22 cellular contexts compared by ENCODE assay signal in genomic region chr12:62898568-62898967, GRCh38. TPM values are rescaled to one million over a fixed set of nuclear protein-coding genes. Genes with fewer than 3 reads are reported as not detected.
DNase-seq lines count a peak whose midpoint lies in the region; ATAC-seq, FAIRE-seq and TF ChIP-seq lines count a peak whose summit lies in the region.
"Had no signal": no experiment of that assay in that cellular context is flagged by ENCODE, and none has a peak within 500 bp of the region (broad histone marks: within the 10 kb centered on the region; RNA-seq: fewer than 3 reads in every experiment).

No MANE protein-coding gene starts in this region.

- intact Hi-C loops in MCF 10A (cut with micrococcal nuclease): no loop called here
- intact Hi-C loops in breast epithelium (cut with DNase I; ENCODE audit: low total_unique reads): no loop called here
- intact Hi-C loops in PC-9 (cut with micrococcal nuclease; ENCODE audit: unreplicated experiment): no loop called here
- intact Hi-C loops in kidney (cut with DNase I): no loop called here

- H3K9ac ChIP-seq in kidney (ENCODE audit: low read length in 2 of 2): no peak overlapping the region
- H3K9ac ChIP-seq: parathyroid adenoma had no signal

- no peaks in the 10 kb centered on the region for H4K20me1 ChIP-seq in PC-9 (ENCODE audit: insufficient read depth)

- FAIRE-seq in kidney (lab: Jason Lieb, UNC): no peak
- FAIRE-seq: astrocyte had no signal

- TF ChIP-seq POLR2A in breast epithelium (IDR thresholded peaks at IDR 0.05): no peak

- POLR2A ChIA-PET in MCF 10A (lab: Yijun Ruan, JAX) (no interaction called here), PC-9 (lab: Charles Lee; ENCODE audit: unreplicated experiment) (no interaction called here)

- H3K9me3 Mint-ChIP-seq in MCF 10A (ENCODE audit: unreplicated experiment): no peaks in the 10 kb centered on the region
- peaks cover 3% of the 10 kb centered on the region for H3K9me3 Mint-ChIP-seq in activated T-cell treated with anti-CD3 and anti-CD28 coated beads, Interleukin-2, amount 50 U/mL, for 4 hours
- H3K9me3 Mint-ChIP-seq: CD8-positive, alpha-beta T cell; dendritic cell treated with granulocyte-macrophage colony-stimulating factor and Interleukin-4, amounts not matched to agents 40 ng/mL and 50 ng/mL, for 4 days; stimulated activated naive B cell treated with anti-CD40 and anti-IgM and Interleukin-4, amounts not matched to agents 10 μg/mL and 1 μg/mL and 100 μg/mL, for 72 hours had no signal

- no peak overlapping the region for H2AFZ ChIP-seq in PC-9
- H2AFZ ChIP-seq: parathyroid adenoma had no signal

- CTCF ChIA-PET in MCF 10A (lab: Yijun Ruan, JAX): no interaction called here
- CTCF ChIA-PET in PC-9 (lab: Charles Lee): interaction anchor here (0.7 kb wide), 1 partner anchor 1544 kb away, joined by 3 read pairs; no protein-coding TSS in a partner anchor

- H3K4me3 Mint-ChIP-seq in MCF 10A (ENCODE audit: unreplicated experiment): no peak overlapping the region
- no peak overlapping the region for H3K4me3 Mint-ChIP-seq in activated T-cell treated with anti-CD3 and anti-CD28 coated beads, Interleukin-2, amount 50 U/mL, for 4 hours
- H3K4me3 Mint-ChIP-seq: activated CD8-positive, alpha-beta memory T cell treated with anti-CD3 and anti-CD28 coated beads, Interleukin-2, amount 10 ng/mL, durations not matched to agents 7 days and 5 days; CD8-positive, alpha-beta T cell; dendritic cell treated with granulocyte-macrophage colony-stimulating factor and Interleukin-4, amounts not matched to agents 40 ng/mL and 50 ng/mL, for 4 days; stimulated activated naive B cell treated with anti-CD40 and anti-IgM and Interleukin-4, amounts not matched to agents 10 μg/mL and 1 μg/mL and 100 μg/mL, for 72 hours had no signal

- H3K36me3 ChIP-seq in breast epithelium (no peaks in the 10 kb centered on the region), PC-9 (ENCODE audit: low read depth) (no peaks in the 10 kb centered on the region), kidney (ENCODE audit: control insufficient read depth in 1 of 2, insufficient read depth in 2 of 2, low read length in 2 of 2) (no peaks in the 10 kb centered on the region)
- H3K36me3 ChIP-seq: heart right ventricle, upper lobe of left lung had no signal

- H3K9me2 ChIP-seq in PC-9 (ENCODE audit: insufficient read depth): no peaks in the 10 kb centered on the region

- H3F3A ChIP-seq in PC-9 (ENCODE audit: insufficient read depth, low read depth): peaks cover 7% of the 10 kb centered on the region; the same call in 1 of the 2 replicates

- H3K4me2 ChIP-seq in PC-9: peak overlapping the region; percentile 7; the same call in 1 of the 2 replicates

- no peaks in the 10 kb centered on the region for H3K27me3 Mint-ChIP-seq in MCF 10A (ENCODE audit: insufficient read depth, unreplicated experiment)
- peaks cover 2% of the 10 kb centered on the region for H3K27me3 Mint-ChIP-seq in activated T-cell treated with anti-CD3 and anti-CD28 coated beads, Interleukin-2, amount 50 U/mL, for 4 hours (ENCODE audit: low read depth)
- H3K27me3 Mint-ChIP-seq: dendritic cell treated with granulocyte-macrophage colony-stimulating factor and Interleukin-4, amounts not matched to agents 40 ng/mL and 50 ng/mL, for 4 days; stimulated activated naive B cell treated with anti-CD40 and anti-IgM and Interleukin-4, amounts not matched to agents 10 μg/mL and 1 μg/mL and 100 μg/mL, for 72 hours had no signal

- H3K9me3 ChIP-seq in breast epithelium (no peaks in the 10 kb centered on the region), PC-9 (ENCODE audit: insufficient read depth, low read depth) (no peaks in the 10 kb centered on the region), kidney (ENCODE audit: control insufficient read depth in 1 of 2, low read length in 2 of 2) (no peaks in the 10 kb centered on the region)
- H3K9me3 ChIP-seq: heart right ventricle, upper lobe of left lung had no signal

- H3K27ac Mint-ChIP-seq in MCF 10A (ENCODE audit: low read depth, unreplicated experiment): no peak overlapping the region
- H3K27ac Mint-ChIP-seq: activated CD8-positive, alpha-beta memory T cell treated with anti-CD3 and anti-CD28 coated beads, Interleukin-2, amount 10 ng/mL, durations not matched to agents 7 days and 5 days; CD8-positive, alpha-beta T cell; dendritic cell treated with granulocyte-macrophage colony-stimulating factor and Interleukin-4, amounts not matched to agents 40 ng/mL and 50 ng/mL, for 4 days; stimulated activated naive B cell treated with anti-CD40 and anti-IgM and Interleukin-4, amounts not matched to agents 10 μg/mL and 1 μg/mL and 100 μg/mL, for 72 hours had no signal

- peaks cover 30% of the 10 kb centered on the region for H3K79me2 ChIP-seq in PC-9 (ENCODE audit: low read depth)

- H3K4me1 Mint-ChIP-seq in MCF 10A (ENCODE audit: insufficient read depth, unreplicated experiment): peaks cover 6% of the 10 kb centered on the region
- no peaks in the 10 kb centered on the region for H3K4me1 Mint-ChIP-seq in activated T-cell treated with anti-CD3 and anti-CD28 coated beads, Interleukin-2, amount 50 U/mL, for 4 hours (ENCODE audit: low read depth)
- H3K4me1 Mint-ChIP-seq: activated CD8-positive, alpha-beta memory T cell treated with anti-CD3 and anti-CD28 coated beads, Interleukin-2, amount 10 ng/mL, durations not matched to agents 7 days and 5 days had no signal

- ATAC-seq in activated T-cell treated with anti-CD3 and anti-CD28 coated beads, Interleukin-2, amount 50 U/mL, for 4 hours: no peak
- no peak for ATAC-seq in GM18498 (IDR thresholded peaks at IDR 0.05; ENCODE audit: unreplicated experiment)
- ATAC-seq: activated CD8-positive, alpha-beta memory T cell treated with anti-CD3 and anti-CD28 coated beads, Interleukin-2, amount 10 ng/mL, durations not matched to agents 7 days and 5 days; CD8-positive, alpha-beta T cell; esophagus mucosa; heart right ventricle; Panc1; stimulated activated naive B cell treated with anti-CD40 and anti-IgM and Interleukin-4, amounts not matched to agents 10 μg/mL and 1 μg/mL and 100 μg/mL, for 72 hours had no signal

- H3K27me3 ChIP-seq in breast epithelium (no peaks in the 10 kb centered on the region), PC-9 (ENCODE audit: insufficient read depth, low read depth) (no peaks in the 10 kb centered on the region)
- H3K27me3 ChIP-seq: heart right ventricle, upper lobe of left lung had no signal

- no peaks in the 10 kb centered on the region for H3K36me3 Mint-ChIP-seq in MCF 10A (ENCODE audit: insufficient read depth, unreplicated experiment)
- H3K36me3 Mint-ChIP-seq in activated T-cell treated with anti-CD3 and anti-CD28 coated beads, Interleukin-2, amount 50 U/mL, for 4 hours (ENCODE audit: insufficient read depth): no peaks in the 10 kb centered on the region
- H3K36me3 Mint-ChIP-seq: activated CD8-positive, alpha-beta memory T cell treated with anti-CD3 and anti-CD28 coated beads, Interleukin-2, amount 10 ng/mL, durations not matched to agents 7 days and 5 days; CD8-positive, alpha-beta T cell; stimulated activated naive B cell treated with anti-CD40 and anti-IgM and Interleukin-4, amounts not matched to agents 10 μg/mL and 1 μg/mL and 100 μg/mL, for 72 hours had no signal

- no peak overlapping the region for H3K4me3 ChIP-seq in breast epithelium
- no peak overlapping the region for H3K4me3 ChIP-seq in PC-9
- no peak overlapping the region for H3K4me3 ChIP-seq in kidney (ENCODE audit: low read length in 2 of 2)
- H3K4me3 ChIP-seq: heart right ventricle, upper lobe of left lung had no signal

- no TSS peak for BruUV-seq in MCF 10A (replicated peaks; lab: Mats Ljungman, UMichigan)
- BruUV-seq in PC-9 (replicated peaks; lab: Mats Ljungman, UMichigan): no TSS peak

- TF ChIP-seq CTCF in MCF 10A (IDR thresholded peaks at IDR 0.05; ENCODE audit: unreplicated experiment) (no peak), breast epithelium (IDR thresholded peaks at IDR 0.05) (no peak), PC-9 (conservative IDR thresholded peaks at IDR 0.05) (no peak), kidney (IDR thresholded peaks at IDR 0.05; ENCODE audit: borderline replicate concordance, extremely low read depth, insufficient read depth) (no peak)

- H3K4me1 ChIP-seq in breast epithelium (no peaks in the 10 kb centered on the region), PC-9 (replicated peaks; ENCODE audit: insufficient read depth) (peaks cover 10% of the 10 kb centered on the region), kidney (ENCODE audit: control insufficient read depth in 1 of 2, insufficient read depth in 1 of 2, low read depth in 1 of 2, low read length in 2 of 2) (no peaks in the 10 kb centered on the region)

- peak; percentile 6 for DNase-seq in MCF 10A (ENCODE audit: unreplicated experiment)
- DNase-seq in breast epithelium (ENCODE audit: low spot score in 2 of 2): no peak
- peak in 1 of 2 experiments; percentile 84 for DNase-seq in PC-9
- peak; percentile 55 for DNase-seq in fibroblast of gingiva (ENCODE audit: low read depth)
- no peak for DNase-seq in activated T-cell treated with anti-CD3 and anti-CD28 coated beads, Interleukin-2, amount 50 U/mL, for 4 hours
- DNase-seq in kidney: no peak
- DNase-seq in NCI-H524 (lab: John Stamatoyannopoulos, UW): no peak
- DNase-seq: activated CD4-positive, CD25-positive, alpha-beta regulatory T cell; activated CD8-positive, alpha-beta memory T cell treated with anti-CD3 and anti-CD28 coated beads, Interleukin-2, amount 10 ng/mL, durations not matched to agents 7 days and 5 days; activated gamma-delta T cell treated with Interleukin-2 at 50 U/mL for 16 hours; CD8-positive, alpha-beta T cell; heart right ventricle; NCI-H187 treated with DMSO at 0.1 percent for 48 hours; NCI-H510A; stimulated activated naive B cell treated with anti-CD40 and anti-IgM and Interleukin-4, amounts not matched to agents 10 μg/mL and 1 μg/mL and 100 μg/mL, for 72 hours; upper lobe of left lung had no signal

- no peak overlapping the region for H3K27ac ChIP-seq in breast epithelium
- peak overlapping the region; percentile 39 for H3K27ac ChIP-seq in PC-9
- H3K27ac ChIP-seq in kidney (ENCODE audit: low read depth in 2 of 2, low read length in 2 of 2): no peak overlapping the region
- H3K27ac ChIP-seq: heart right ventricle, parathyroid adenoma, upper lobe of left lung had no signal

RNA-seq across cellular contexts. Expression of gene PPM1H, which starts 36.4 kb away (rescaled TPM):
- total RNA-seq in MCF 10A (2022): 0.49 and 2.0 TPM in 2 replicates
- 10 to 100 TPM in 2 of 3 donors, 1 to 10 TPM in 1; 2.2 to 15.4 (median 13.5) TPM for total RNA-seq in breast epithelium
- total RNA-seq in PC-9 (2021): 11.4 and 13.5 TPM in 2 replicates
- total RNA-seq in activated T-cell treated with anti-CD3 and anti-CD28 coated beads, Interleukin-2, amount 50 U/mL, for 4 hours: under 1 TPM; 0.03 to 0.25 (median 0.19) TPM
- total RNA-seq in kidney: 25.0 TPM
- polyA plus RNA-seq in kidney (ENCODE audit: insufficient read depth, low read depth, low replicate concordance): 8.7 TPM
- total RNA-seq: CD8-positive, alpha-beta T cell had no signal

Comparison
In these comparisons a context has a peak if more than half of its experiments do, and no peak if none do; other contexts are left out.
1. DNase-seq: peak in MCF 10A (single experiment) and fibroblast of gingiva (single experiment); none in breast epithelium (0 of 2), activated T-cell treated with anti-CD3 and anti-CD28 coated beads, Interleukin-2, amount 50 U/mL, for 4 hours (single experiment), kidney (single experiment) and NCI-H524 (0 of 2).